In the genomic region with DNA sequence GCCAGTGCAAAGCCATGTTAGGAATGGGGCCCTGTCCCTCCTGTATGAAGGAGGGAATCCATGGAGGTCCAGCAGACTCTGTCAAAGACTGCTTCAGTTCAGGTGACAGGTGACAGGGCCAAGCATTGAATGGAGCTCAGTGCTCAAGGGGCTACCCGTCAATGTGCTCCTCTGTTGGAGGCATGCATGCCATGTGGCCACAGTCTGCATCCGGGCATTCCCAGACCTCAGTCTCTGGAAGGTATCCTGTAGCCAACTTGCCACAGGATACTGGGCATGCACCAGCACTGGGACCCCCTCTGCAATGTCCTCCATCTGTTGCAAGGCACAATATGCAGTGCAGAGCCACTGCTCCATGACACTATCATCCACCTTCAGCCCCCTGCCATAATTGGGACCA, we compare ENCODE assay signal across 5 cellular contexts.
"Had no signal": no experiment of that assay in that cellular context is flagged by ENCODE, and none has a peak within 500 bp of the region (broad histone marks: within the 10 kb centered on the region; RNA-seq: fewer than 3 reads in every experiment).

No MANE protein-coding gene starts in this region.

- H3K27ac ChIP-seq: HL-60 had no signal

- H3K4me3 ChIP-seq: GM23338 had no signal

- DNase-seq: H9, HCEC 1CT, KBM-7 had no signal

- H2AFZ ChIP-seq: GM23338 had no signal

- H3K4me2 ChIP-seq: GM23338 had no signal
